11 cellular contexts compared by ENCODE assay signal in genomic region chr20:54356726-54357235, GRCh38.
"Had no signal": no experiment of that assay in that cellular context is flagged by ENCODE, and none has a peak within 500 bp of the region (broad histone marks: within the 10 kb centered on the region; RNA-seq: fewer than 3 reads in every experiment).

No MANE protein-coding gene starts in this region.

- H3K27ac ChIP-seq: epithelial cell of prostate, left ventricle myocardium inferior had no signal

- DNase-seq: activated naive CD8-positive, alpha-beta T cell treated with anti-CD3 and anti-CD28 coated beads, Interleukin-2, amount 10 ng/mL, durations not matched to agents 7 days and 5 days; aorta; dermis blood vessel endothelial cell; effector memory CD8-positive, alpha-beta T cell; left ventricle myocardium inferior; natural killer cell; stimulated activated CD4-positive, alpha-beta T cell treated with anti-CD3 and anti-CD28 coated beads, Interleukin-2, amount 100 ng/mL, for 48 hours; T-helper 9 cell had no signal

- ATAC-seq: activated CD4-positive, CD25-positive, alpha-beta regulatory T cell treated with anti-CD3 and anti-CD28 coated beads, Interleukin-2, amount 50 U/mL, for 24 hours; effector memory CD8-positive, alpha-beta T cell; natural killer cell; stimulated activated memory B cell treated with anti-CD40 and anti-IgM and Interleukin-4, amounts not matched to agents 10 μg/mL and 1 μg/mL and 100 μg/mL, for 72 hours had no signal

- H3K4me1 ChIP-seq: left ventricle myocardium inferior had no signal
